ENCODE assay signal across 9 cellular contexts in genomic region chr15:33963831-33964664, GRCh38. TPM values are rescaled to one million over a fixed set of nuclear protein-coding genes. Genes with fewer than 3 reads are reported as not detected.
DNase-seq lines count a peak whose midpoint lies in the region; ATAC-seq and TF ChIP-seq lines count a peak whose summit lies in the region.
"Had no signal": no experiment of that assay in that cellular context is flagged by ENCODE, and none has a peak within 500 bp of the region (broad histone marks: within the 10 kb centered on the region; RNA-seq: fewer than 3 reads in every experiment).

No MANE protein-coding gene starts in this region.

- H3K9me3 ChIP-seq in SJSA1 (replicated peaks) (no peaks in the 10 kb centered on the region), tibial nerve (no peaks in the 10 kb centered on the region)
- H3K9me3 ChIP-seq: SJCRH30 had no signal

- no peak overlapping the region for H3K4me3 Mint-ChIP-seq in activated naive CD4-positive, alpha-beta T cell treated with anti-CD3 and anti-CD28 coated beads, Interleukin-2, amount 10 ng/mL, durations not matched to agents 7 days and 5 days

- no peak for TF ChIP-seq POLR2A in tibial nerve (IDR thresholded peaks at IDR 0.05)

- H3K27me3 Mint-ChIP-seq in activated naive CD4-positive, alpha-beta T cell treated with anti-CD3 and anti-CD28 coated beads, Interleukin-2, amount 10 ng/mL, durations not matched to agents 7 days and 5 days: no peaks in the 10 kb centered on the region

- CTCF ChIA-PET in activated naive CD4-positive, alpha-beta T cell treated with anti-CD3 and anti-CD28 coated beads, Interleukin-2, amount 10 ng/mL, durations not matched to agents 7 days and 5 days (lab: Charles Lee): interaction anchor here (1.3 to 2.7 kb wide), 4 partner anchors 9 to 229 kb away, joined by 3 to 9 read pairs (median 4); no protein-coding TSS in a partner anchor

- H3K27ac ChIP-seq in SJSA1: 0 out of 2 replicates have a peak overlapping the region, but pooled peaks have one; percentile 33
- no peak overlapping the region for H3K27ac ChIP-seq in foreskin keratinocyte
- H3K27ac ChIP-seq in tibial nerve: no peak overlapping the region
- H3K27ac ChIP-seq: SJCRH30 had no signal

- H3K4me1 ChIP-seq in SJSA1 (replicated peaks) (peaks cover 22% of the 10 kb centered on the region), foreskin keratinocyte (no peaks in the 10 kb centered on the region), tibial nerve (no peaks in the 10 kb centered on the region)
- H3K4me1 ChIP-seq: SJCRH30 had no signal

- H3K27me3 ChIP-seq in SJSA1 (replicated peaks) (no peaks in the 10 kb centered on the region), foreskin keratinocyte (no peaks in the 10 kb centered on the region), tibial nerve (no peaks in the 10 kb centered on the region)
- H3K27me3 ChIP-seq: SJCRH30 had no signal

- H3K36me3 ChIP-seq in SJSA1: no peaks in the 10 kb centered on the region
- H3K36me3 ChIP-seq in tibial nerve: no peaks in the 10 kb centered on the region
- H3K36me3 ChIP-seq: SJCRH30 had no signal

- no peaks in the 10 kb centered on the region for H3K4me1 Mint-ChIP-seq in activated naive CD4-positive, alpha-beta T cell treated with anti-CD3 and anti-CD28 coated beads, Interleukin-2, amount 10 ng/mL, durations not matched to agents 7 days and 5 days

- peak; percentile 8 for DNase-seq in DMS79 treated with DMSO at 0.1 percent for 48 hours (lab: John Stamatoyannopoulos, UW)
- peak in 1 of 2 experiments; percentile 59 for DNase-seq in SJSA1 (ENCODE audit: low read depth in 1 of 2, low spot score in 2 of 2)
- DNase-seq in foreskin keratinocyte: peak in 1 of 2 donors; percentile 30
- DNase-seq in tibial nerve (ENCODE audit: low spot score in 2 of 2): no peak
- no peak for DNase-seq in dedifferentiated amniotic fluid mesenchymal stem cell (ENCODE audit: extremely low spot score)
- DNase-seq in activated naive CD4-positive, alpha-beta T cell treated with anti-CD3 and anti-CD28 coated beads, Interleukin-2, amount 10 ng/mL, durations not matched to agents 7 days and 5 days: no peak

- WGBS in tibial nerve, 2 donors: 53% methylated on average over 8 of the region's 8 CpGs

- H3K27ac Mint-ChIP-seq in activated naive CD4-positive, alpha-beta T cell treated with anti-CD3 and anti-CD28 coated beads, Interleukin-2, amount 10 ng/mL, durations not matched to agents 7 days and 5 days: no peak overlapping the region

- ATAC-seq in HG03175 (IDR thresholded peaks at IDR 0.05; ENCODE audit: unreplicated experiment): peak; percentile 47
- peak; percentile 58 for ATAC-seq in foreskin keratinocyte
- no peak for ATAC-seq in HG03097 (IDR thresholded peaks at IDR 0.05; ENCODE audit: low FRiP score, unreplicated experiment)

- no peak for TF ChIP-seq EP300 in tibial nerve (IDR thresholded peaks at IDR 0.05)

- H3K4me3 ChIP-seq in SJSA1: no peak overlapping the region
- H3K4me3 ChIP-seq in tibial nerve: no peak overlapping the region
- H3K4me3 ChIP-seq: SJCRH30 had no signal

- TF ChIP-seq CTCF in foreskin keratinocyte (conservative IDR thresholded peaks at IDR 0.05) (peak; percentile 81), tibial nerve (IDR thresholded peaks at IDR 0.05) (peak in 3 of 5 experiments; percentile 15 to 49 (median 17))

- H3K9me3 Mint-ChIP-seq in activated naive CD4-positive, alpha-beta T cell treated with anti-CD3 and anti-CD28 coated beads, Interleukin-2, amount 10 ng/mL, durations not matched to agents 7 days and 5 days: no peaks in the 10 kb centered on the region

- H3K36me3 Mint-ChIP-seq in activated naive CD4-positive, alpha-beta T cell treated with anti-CD3 and anti-CD28 coated beads, Interleukin-2, amount 10 ng/mL, durations not matched to agents 7 days and 5 days: no peaks in the 10 kb centered on the region

RNA-seq across cellular contexts. Expression of gene CHRM5, which starts 4.2 kb away (rescaled TPM):
- 0.11 TPM in 1 of 2 replicates, not detected in the other for total RNA-seq in SJSA1 (2014; rRNA removed; shearing (Covaris generic))
- total RNA-seq in foreskin keratinocyte: not detected in 2 replicates
- not detected in 2 replicates for polyA plus RNA-seq in foreskin keratinocyte
- total RNA-seq in tibial nerve: under 1 TPM; 0.21 to 0.98 (median 0.37) TPM
- total RNA-seq: SJCRH30 had no signal
